Comparison of ENCODE assay signal across 12 cellular contexts in genomic region chrX:79367907-79368306, GRCh38. TPM values are rescaled to one million over a fixed set of nuclear protein-coding genes. Genes with fewer than 3 reads are reported as not detected.
A peak's percentile ranks its signal among the peaks of the same experiment; 100 is the strongest.
DNase-seq lines count a peak whose midpoint lies in the region; ATAC-seq, FAIRE-seq and TF ChIP-seq lines count a peak whose summit lies in the region.
"Had no signal": no experiment of that assay in that cellular context is flagged by ENCODE, and none has a peak within 500 bp of the region (broad histone marks: within the 10 kb centered on the region; RNA-seq: fewer than 3 reads in every experiment).

No MANE protein-coding gene starts in this region.

- peaks cover 4% of the 10 kb centered on the region for H3K36me3 Mint-ChIP-seq in activated CD4-positive, alpha-beta T cell treated with anti-CD3 and anti-CD28 coated beads for 36 hours (ENCODE audit: low read depth)

- H3K27ac ChIP-seq in H1 (ENCODE audit: low read depth, low read length) (no peak overlapping the region), gastrocnemius medialis (peak overlapping the region; percentile 38 to 67 (median 50))

- no peak overlapping the region for H3K23ac ChIP-seq in H1 (ENCODE audit: insufficient read length)

- in situ Hi-C loops in gastrocnemius medialis (cut with MboI; ENCODE audit: low sequenced_read_pairs in 4 of 4) = no loop called here

- H3K56ac ChIP-seq in H1 (replicated peaks; ENCODE audit: insufficient read length, low read depth, low read length) = no peak overlapping the region

- intact Hi-C loops in activated CD4-positive, alpha-beta T cell treated with anti-CD3 and anti-CD28 coated beads for 36 hours (cut with DNase I, micrococcal nuclease) = loop anchor here (2.0 to 10.0 kb wide), 11 partner anchors 44 to 1263 kb away; partner anchors contain the start of genes P2RY10 (in 2 of the 2) and PGK1 (in 1 of the 2)
- intact Hi-C loops in gastrocnemius medialis (cut with DNase I; ENCODE audit: low total_unique reads) = no loop called here
- intact Hi-C loops in mucosa of descending colon (cut with DNase I, micrococcal nuclease) = no loop called here

- DNase-seq in activated CD4-positive, alpha-beta T cell treated with anti-CD3 and anti-CD28 coated beads for 36 hours = no peak
- no peak for DNase-seq in activated CD4-positive, alpha-beta T cell treated with anti-CD3 and anti-CD28 coated beads, Interleukin-2, amount 50 U/mL, for 4 hours
- DNase-seq in OCI-M1 (lab: John Stamatoyannopoulos, UW) = peak; percentile 38
- DNase-seq in H1 (ENCODE audit: low read depth in 1 of 2, low spot score in 2 of 2) = no peak
- no peak for DNase-seq in gastrocnemius medialis
- no peak for DNase-seq in mucosa of descending colon
- no peak for DNase-seq in DMS79 (lab: John Stamatoyannopoulos, UW)
- DNase-seq: 8988T, MG63, NCI-H446 treated with DMSO at 0.1 percent for 48 hours had no signal

- no peak for TF ChIP-seq EP300 in H1 (IDR thresholded peaks at IDR 0.05; ENCODE audit: borderline replicate concordance in 1 of 2, low read depth in 2 of 2, low read length in 2 of 2)

- no peaks in the 10 kb centered on the region for H3K9me3 Mint-ChIP-seq in activated CD4-positive, alpha-beta T cell treated with anti-CD3 and anti-CD28 coated beads for 36 hours (ENCODE audit: low read depth)

- TF ChIP-seq POLR2A in H1 (IDR thresholded peaks at IDR 0.05; ENCODE audit: control extremely low read depth in 1 of 2, low read depth in 2 of 2, low read length in 2 of 2) = no peak
- no peak for TF ChIP-seq POLR2A in gastrocnemius medialis (IDR thresholded peaks at IDR 0.05)

- H3K27me3 Mint-ChIP-seq in activated CD4-positive, alpha-beta T cell treated with anti-CD3 and anti-CD28 coated beads for 36 hours = no peaks in the 10 kb centered on the region

- no peak overlapping the region for H4K91ac ChIP-seq in H1 (replicated peaks; ENCODE audit: insufficient read length, low read length)

- no peak overlapping the region for H3K18ac ChIP-seq in H1 (ENCODE audit: extremely low read depth, low read length)

- H2BK5ac ChIP-seq in H1 (ENCODE audit: low read depth, low read length) = no peak overlapping the region

- TF ChIP-seq CTCF in H1 (IDR thresholded peaks at IDR 0.05; ENCODE audit: control extremely low read depth in 1 of 3, insufficient read depth in 1 of 3, low read depth in 1 of 3, low read length in 3 of 3) (no peak), gastrocnemius medialis (IDR thresholded peaks at IDR 0.05 in 4 of 5, conservative IDR thresholded peaks at IDR 0.05 in 1 of 5) (no peak), mucosa of descending colon (IDR thresholded peaks at IDR 0.05) (no peak)

- no peak for ATAC-seq in activated CD4-positive, alpha-beta T cell treated with anti-CD3 and anti-CD28 coated beads for 36 hours
- ATAC-seq in gastrocnemius medialis = no peak
- no peak for ATAC-seq in GM21515 (IDR thresholded peaks at IDR 0.05; ENCODE audit: unreplicated experiment)
- ATAC-seq in mucosa of descending colon = no peak

- no peak overlapping the region for H2BK12ac ChIP-seq in H1 (ENCODE audit: low read depth, low read length)

- H3K4ac ChIP-seq in H1 (replicated peaks; ENCODE audit: insufficient read length, low read depth, low read length) = no peak overlapping the region

- H2AK5ac ChIP-seq in H1 (ENCODE audit: low read depth, low read length) = no peak overlapping the region

- H2AFZ ChIP-seq in H1 (ENCODE audit: low read length) = no peak overlapping the region

- 63% methylated on average over 3 of the region's 3 CpGs; no CpG with 5 or more reads in 1 of the 2 experiments for WGBS in H1 (ENCODE audit: extremely low coverage in 1 of 2, insufficient coverage in 1 of 2, insufficient read length in 1 of 2, insufficient replicate concordance in 2 of 2, low coverage in 1 of 2, low lambda C conversion rate in 2 of 2, missing lambda C conversion rate in 1 of 2), 2 experiments

- TF ChIP-seq RAD21 in H1 (IDR thresholded peaks at IDR 0.05 in 1 of 2, conservative IDR thresholded peaks at IDR 0.05 in 1 of 2; ENCODE audit: low read depth in 2 of 2, low read length in 2 of 2) = no peak

- CTCF ChIA-PET in activated CD4-positive, alpha-beta T cell treated with anti-CD3 and anti-CD28 coated beads for 36 hours (lab: Charles Lee) = interaction anchor here (0.8 kb wide), 1 partner anchor 93 kb away, joined by 3 read pairs; no protein-coding TSS in a partner anchor
- CTCF ChIA-PET in H1 (lab: Charles Lee; ENCODE audit: partially characterized antibody) = interaction anchor here (0.7 to 1.2 kb wide), 3 partner anchors 44 to 68 kb away, joined by 3 to 4 read pairs (median 3); no protein-coding TSS in a partner anchor

- H3K4me3 ChIP-seq in H1 (ENCODE audit: extremely low read depth in 1 of 4, insufficient read depth in 2 of 4, low read depth in 3 of 4, low read length in 4 of 4) = peak overlapping the region in 3 of 4 experiments; percentile 48 to 72 (median 49); a peak in 6 of 8 replicates
- H3K4me3 ChIP-seq in gastrocnemius medialis = no peak overlapping the region
- H3K4me3 ChIP-seq in mucosa of descending colon = no peak overlapping the region
- H3K4me3 ChIP-seq: MG63 had no signal

- H3K23me2 ChIP-seq in H1 (ENCODE audit: low read depth, low read length) = no peaks in the 10 kb centered on the region; the same call in 1 of the 2 replicates

- H3K27ac Mint-ChIP-seq in activated CD4-positive, alpha-beta T cell treated with anti-CD3 and anti-CD28 coated beads for 36 hours = peak overlapping the region; percentile 96

- H3K14ac ChIP-seq in H1 (ENCODE audit: insufficient read length) = no peak overlapping the region

- peak overlapping the region; percentile 80 to 85 for H3K4me2 ChIP-seq in H1 (ENCODE audit: insufficient read depth in 1 of 2, low read depth in 2 of 2, low read length in 2 of 2)

- no peaks in the 10 kb centered on the region for H3K36me3 ChIP-seq in H1 (ENCODE audit: control insufficient read depth in 2 of 4, insufficient read depth in 4 of 4, low read length in 3 of 4)
- H3K36me3 ChIP-seq in gastrocnemius medialis = no peaks in the 10 kb centered on the region
- no peaks in the 10 kb centered on the region for H3K36me3 ChIP-seq in mucosa of descending colon (ENCODE audit: low read depth)
- H3K36me3 ChIP-seq: gastroesophageal sphincter, MG63 had no signal

- no peaks in the 10 kb centered on the region for H3K27me3 ChIP-seq in H1 (replicated peaks in 1 of 4; ENCODE audit: control insufficient read depth in 3 of 4, extremely low read depth in 1 of 4, insufficient read depth in 3 of 4, low read length in 3 of 4)
- peaks cover 0 to 4% (median 0%) of the 10 kb centered on the region in 3 donors for H3K27me3 ChIP-seq in gastrocnemius medialis
- H3K27me3 ChIP-seq: gastroesophageal sphincter, MG63 had no signal

- no peaks in the 10 kb centered on the region; a peak in 1 of 4 replicates for H3K79me2 ChIP-seq in H1 (ENCODE audit: control insufficient read depth in 1 of 2, insufficient read depth in 2 of 2, low read length in 2 of 2)

- H4K20me1 ChIP-seq in H1 (replicated peaks in 1 of 2; ENCODE audit: control insufficient read depth in 1 of 2, insufficient read depth in 2 of 2, low read length in 2 of 2) = no peaks in the 10 kb centered on the region

- H3K4me1 Mint-ChIP-seq in activated CD4-positive, alpha-beta T cell treated with anti-CD3 and anti-CD28 coated beads for 36 hours = peaks cover 25% of the 10 kb centered on the region

- no peak for FAIRE-seq in H1 (lab: Jason Lieb, UNC)

- H4K5ac ChIP-seq in H1 (ENCODE audit: insufficient read length, low read depth, low read length) = no peak overlapping the region

- no peaks in the 10 kb centered on the region for H3K9me3 ChIP-seq in H1 (ENCODE audit: insufficient read depth in 2 of 2, low read depth in 1 of 2, low read length in 1 of 2)
- H3K9me3 ChIP-seq in gastrocnemius medialis = no peaks in the 10 kb centered on the region
- H3K9me3 ChIP-seq in mucosa of descending colon = no peaks in the 10 kb centered on the region
- H3K9me3 ChIP-seq: gastroesophageal sphincter, MG63 had no signal

- H2BK15ac ChIP-seq in H1 (ENCODE audit: low read length) = no peak overlapping the region

- H2BK20ac ChIP-seq in H1 (ENCODE audit: low read length) = no peak overlapping the region

- no peak overlapping the region for H4K8ac ChIP-seq in H1 (ENCODE audit: extremely low read depth, insufficient read depth, low read length)

- POLR2A ChIA-PET in activated CD4-positive, alpha-beta T cell treated with anti-CD3 and anti-CD28 coated beads for 36 hours (lab: Charles Lee) = no interaction called here
- POLR2A ChIA-PET in H1 (lab: Charles Lee; ENCODE audit: partially characterized antibody) = no interaction called here

- no peak overlapping the region for H3K9ac ChIP-seq in H1 (replicated peaks in 1 of 4; ENCODE audit: extremely low read depth in 1 of 4, low read depth in 3 of 4, low read length in 3 of 4)

- peak overlapping the region; percentile 96 for H3K4me3 Mint-ChIP-seq in activated CD4-positive, alpha-beta T cell treated with anti-CD3 and anti-CD28 coated beads for 36 hours

- H2BK120ac ChIP-seq in H1 (replicated peaks; ENCODE audit: low read depth, low read length) = no peak overlapping the region

- H3K4me1 ChIP-seq in H1 (replicated peaks in 1 of 4; ENCODE audit: control insufficient read depth in 3 of 4, insufficient read depth in 4 of 4, low read length in 3 of 4) (no peaks in the 10 kb centered on the region; a peak in 2 of 7 replicates), gastrocnemius medialis (no peaks in the 10 kb centered on the region), mucosa of descending colon (ENCODE audit: low read depth) (no peaks in the 10 kb centered on the region)
- H3K4me1 ChIP-seq: gastroesophageal sphincter had no signal

- H3K79me1 ChIP-seq in H1 (ENCODE audit: low read depth, low read length) = no peaks in the 10 kb centered on the region

TF ChIP-seq in H1, 55 proteins besides CTCF, POLR2A, EP300 and RAD21 (continues in another document):
- no peak for TF ChIP-seq ATF3 (IDR thresholded peaks at IDR 0.05; ENCODE audit: insufficient read depth, low read depth, low read length)
- TF ChIP-seq CBX8 (IDR thresholded peaks at IDR 0.05; ENCODE audit: borderline replicate concordance, low read depth, low read length) = no peak

RNA-seq across cellular contexts. Expression of gene ITM2A, which starts 0.8 kb away (rescaled TPM):
- total RNA-seq in activated CD4-positive, alpha-beta T cell treated with anti-CD3 and anti-CD28 coated beads for 36 hours = 100 to 1,000 TPM in 1 of 2 experiments, 10 to 100 TPM in 1; 89.0 to 112 TPM
- 34.9 and 35.7 TPM in 2 replicates for total RNA-seq in H1 (2021; fragmentation: NEBNext Ultra II Directional; extraction: Animal tissue kit (Norgen Biotek cat#: 25700))
- 32.3 and 52.0 TPM in 2 replicates for polyA plus RNA-seq in H1 (2011; rRNA removed)
- polyA plus RNA-seq in H1 (2011; cell fraction: cytosol; rRNA removed) = 35.9 TPM
- 24.2 TPM for polyA plus RNA-seq in H1 (2011; cell fraction: nucleus; rRNA removed)
- polyA plus RNA-seq in H1 (2012, experiment 1 of 2) = 37.8 to 49.2 TPM (median 41.7 TPM) in 4 replicates
- 11.4 TPM for polyA plus RNA-seq in H1 (2012, experiment 2 of 2)
- 77.4 TPM for polyA plus RNA-seq in H1 (2013, experiment 1 of 2)
- polyA plus RNA-seq in H1 (2013, experiment 2 of 2) = 76.9 TPM
- polyA minus RNA-seq in H1 (2011; rRNA and poly(A)+ RNA removed) = 44.9 and 62.2 TPM in 2 replicates
- 40.1 TPM for polyA minus RNA-seq in H1 (2011; cell fraction: cytosol; rRNA and poly(A)+ RNA removed)
- polyA minus RNA-seq in H1 (2011; cell fraction: nucleus; rRNA and poly(A)+ RNA removed) = 14.0 TPM
- total RNA-seq in gastrocnemius medialis (10 to 100 TPM; 18.6 to 26.9 (median 24.1) TPM), mucosa of descending colon (10 to 100 TPM; 14.5 to 36.0 (median 16.4) TPM)

Comparison
In these comparisons a context has a peak if more than half of its experiments do, and no peak if none do; other contexts are left out.
1. H3K4me3 ChIP-seq: peak in H1 (3 of 4); none in gastrocnemius medialis (0 of 4) and mucosa of descending colon (single experiment).
2. intact Hi-C loops: an anchor here in activated CD4-positive, alpha-beta T cell treated with anti-CD3 and anti-CD28 coated beads for 36 hours (2.0 to 10.0 kb wide); none called in gastrocnemius medialis and mucosa of descending colon.